ENCODE assay signal across 8 cellular contexts in genomic region chr17:78915872-78916632, GRCh38. TPM values are rescaled to one million over a fixed set of nuclear protein-coding genes. Genes with fewer than 3 reads are reported as not detected.
DNase-seq lines count a peak whose midpoint lies in the region; ATAC-seq lines count a peak whose summit lies in the region.

No MANE protein-coding gene starts in this region.

- H3K9ac ChIP-seq in adipocyte (ENCODE audit: low read length) (peak overlapping the region; percentile 82), subcutaneous abdominal adipose tissue (ENCODE audit: low read length in 5 of 5) (peak overlapping the region; percentile 49 to 70 (median 56))

- no peaks in the 10 kb centered on the region for H3K9me3 ChIP-seq in adipocyte (ENCODE audit: control insufficient read depth, low read length)
- no peaks in the 10 kb centered on the region for H3K9me3 ChIP-seq in subcutaneous abdominal adipose tissue (ENCODE audit: control insufficient read depth in 5 of 5, low read length in 5 of 5)

- ATAC-seq in GM19035 (IDR thresholded peaks at IDR 0.05; ENCODE audit: unreplicated experiment): no peak

- H3K36me3 ChIP-seq in adipocyte (ENCODE audit: control insufficient read depth, insufficient read depth, low read length, severe bottlenecking) (peaks cover 13% of the 10 kb centered on the region), subcutaneous abdominal adipose tissue (ENCODE audit: control insufficient read depth in 5 of 5, insufficient read depth in 5 of 5, low read length in 5 of 5) (peaks cover 0 to 2% (median 0%) of the 10 kb centered on the region in 5 donors)

- H3K4me1 ChIP-seq in adipocyte (ENCODE audit: control insufficient read depth, insufficient read depth, low read length) (peaks cover 57% of the 10 kb centered on the region), subcutaneous abdominal adipose tissue (ENCODE audit: control insufficient read depth in 5 of 5, insufficient read depth in 5 of 5, low read length in 5 of 5) (peaks cover 21 to 86% (median 71%) of the 10 kb centered on the region in 5 donors)

- peak overlapping the region; percentile 95 for H3K27ac ChIP-seq in subcutaneous abdominal adipose tissue (ENCODE audit: low read depth, low read length)

- no peaks in the 10 kb centered on the region for H3K27me3 ChIP-seq in adipocyte (replicated peaks; ENCODE audit: control insufficient read depth, insufficient read depth, low read length)
- H3K27me3 ChIP-seq in subcutaneous abdominal adipose tissue (ENCODE audit: control insufficient read depth in 5 of 5, insufficient read depth in 4 of 5, low read length in 5 of 5): no peaks in the 10 kb centered on the region

- DNase-seq in M059J (ENCODE audit: low read depth): peak; percentile 82
- DNase-seq in adipocyte (ENCODE audit: low read depth): peak; percentile 46
- peak; percentile 78 for DNase-seq in kidney tubule cell (ENCODE audit: low spot score)
- DNase-seq in NCI-H146 (lab: John Stamatoyannopoulos, UW): no peak
- no peak for DNase-seq in cerebellar cortex (ENCODE audit: low spot score)
- DNase-seq in NCI-H446 (lab: John Stamatoyannopoulos, UW): no peak

- H3K4me3 ChIP-seq in adipocyte (ENCODE audit: low read length) (peak overlapping the region; percentile 72), subcutaneous abdominal adipose tissue (ENCODE audit: low read depth in 1 of 5, low read length in 5 of 5) (peak overlapping the region; percentile 17 to 53 (median 28))

RNA-seq across cellular contexts. Expression of gene TIMP2, which starts 9.1 kb away (rescaled TPM):
- 213 and 289 TPM in 2 replicates for total RNA-seq in M059J (2014; rRNA removed; shearing (Covaris generic))

RNA-seq across cellular contexts. Expression of gene CEP295NL, which starts 13.1 kb away (rescaled TPM):
- 0.12 and 1.6 TPM in 2 replicates for total RNA-seq in M059J (2014; rRNA removed; shearing (Covaris generic))

Comparison
In these comparisons a context has a peak if more than half of its experiments do, and no peak if none do; other contexts are left out.
1. DNase-seq: peak in M059J (single experiment), adipocyte (single experiment) and kidney tubule cell (single experiment); none in NCI-H146 (single experiment), cerebellar cortex (single experiment) and NCI-H446 (0 of 2).